Comparison of ENCODE assay signal across 1 cellular context in genomic region chr7:130733866-130734524, GRCh38.
TF ChIP-seq lines count a peak whose summit lies in the region.

TSS of gene KLF14 (minus strand) at chr7:130734207. CDS start at chr7:130734033, 174 bp downstream.

TF ChIP-seq in HCT116, 20 proteins besides CTCF, POLR2A, EP300 and RAD21 (continued from another document):
- no peak for TF ChIP-seq ZNF274 (IDR thresholded peaks at IDR 0.05; ENCODE audit: low read depth, low read length)
